Comparison of ENCODE assay signal across 3 cellular contexts in the genomic region with DNA sequence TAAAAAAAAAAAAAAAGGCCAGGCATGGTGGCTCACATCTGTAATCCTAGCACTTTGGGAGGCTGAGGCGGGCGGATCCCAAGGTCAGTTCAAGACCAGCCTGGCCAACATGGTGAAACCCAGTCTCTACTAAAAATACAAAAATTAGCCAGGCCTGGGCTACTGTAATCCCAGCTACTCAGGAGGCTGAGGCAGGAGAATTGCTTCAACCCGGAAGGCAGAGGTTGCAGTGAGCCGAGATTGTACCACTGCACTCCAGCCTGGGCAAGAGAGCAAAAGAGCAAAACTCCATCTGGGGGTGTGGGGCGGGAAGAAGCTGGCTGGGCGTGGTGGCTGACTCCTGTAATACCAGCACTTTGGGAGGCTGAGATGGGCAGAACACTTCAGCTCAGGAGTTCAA. TPM values are rescaled to one million over a fixed set of nuclear protein-coding genes. Genes with fewer than 3 reads are reported as not detected.
"Had no signal": no experiment of that assay in that cellular context is flagged by ENCODE, and none has a peak within 500 bp of the region (broad histone marks: within the 10 kb centered on the region; RNA-seq: fewer than 3 reads in every experiment).

No MANE protein-coding gene starts in this region.

RNA-seq across cellular contexts. Expression of a gene that starts 29.2 kb away (rescaled TPM):
- total RNA-seq: NCI-H460, PC-9, SJCRH30 had no signal
